Comparison of ENCODE assay signal across 24 cellular contexts in genomic region chr2:174477772-174478171, GRCh38. TPM values are rescaled to one million over a fixed set of nuclear protein-coding genes. Genes with fewer than 3 reads are reported as not detected.
DNase-seq lines count a peak whose midpoint lies in the region; ATAC-seq, FAIRE-seq and TF ChIP-seq lines count a peak whose summit lies in the region.
"Had no signal": no experiment of that assay in that cellular context is flagged by ENCODE, and none has a peak within 500 bp of the region (broad histone marks: within the 10 kb centered on the region; RNA-seq: fewer than 3 reads in every experiment).

No MANE protein-coding gene starts in this region.

- no peaks in the 10 kb centered on the region for H3K9me3 ChIP-seq in kidney (ENCODE audit: control insufficient read depth in 1 of 2, low read length in 2 of 2)

- H3K27ac ChIP-seq in kidney (ENCODE audit: low read depth in 2 of 2, low read length in 2 of 2): no peak overlapping the region

- intact Hi-C loops in posterior vena cava (cut with DNase I): no loop called here
- intact Hi-C loops in kidney (cut with DNase I): no loop called here

- peaks cover 0 to 3% of the 10 kb centered on the region in 2 donors for H3K36me3 ChIP-seq in kidney (ENCODE audit: control insufficient read depth in 1 of 2, insufficient read depth in 2 of 2, low read length in 2 of 2)

- peak; percentile 24 for DNase-seq in DMS79 (lab: John Stamatoyannopoulos, UW)
- DNase-seq in NCI-H1436 (lab: John Stamatoyannopoulos, UW): peak; percentile 78
- peak; percentile 88 for DNase-seq in NCI-H69 (lab: John Stamatoyannopoulos, UW)
- DNase-seq in posterior vena cava (ENCODE audit: low spot score): no peak
- DNase-seq in kidney: no peak
- DNase-seq: CD4-positive, alpha-beta T cell; DMS153; EL; GOT3; KBM-7; NCI-H1694 treated with DMSO at 0.1 percent for 48 hours; NCI-H345; NCI-H526 treated with DMSO at 0.1 percent for 48 hours; PC-3; RPMI8226; SHP77 treated with DMSO at 0.1 percent for 48 hours; T-helper 1 cell had no signal

- no peak for ATAC-seq in GM19023 (IDR thresholded peaks at IDR 0.05; ENCODE audit: unreplicated experiment)
- ATAC-seq: GM12878, HCT116, HepG2, PC-3, SK-N-SH treated with all-trans-retinoic acid at 6 μM for 48 hours had no signal

- H3K4me3 ChIP-seq in kidney (ENCODE audit: low read length in 2 of 2): no peak overlapping the region
- H3K4me3 ChIP-seq: GM12878 had no signal

- no peak for TF ChIP-seq CTCF in kidney (IDR thresholded peaks at IDR 0.05; ENCODE audit: borderline replicate concordance, extremely low read depth, insufficient read depth)

- peaks cover 0 to 4% of the 10 kb centered on the region in 2 donors for H3K4me1 ChIP-seq in kidney (ENCODE audit: control insufficient read depth in 1 of 2, insufficient read depth in 1 of 2, low read depth in 1 of 2, low read length in 2 of 2)

- H3K9ac ChIP-seq in kidney (ENCODE audit: low read length in 2 of 2): no peak overlapping the region

- peak; percentile 95 for FAIRE-seq in islet of Langerhans (lab: Jason Lieb, UNC)
- FAIRE-seq in kidney (lab: Jason Lieb, UNC): no peak
- FAIRE-seq: GM12878, GM18507, HepG2 had no signal

RNA-seq across cellular contexts. Expression of gene GPR155, which starts 9.1 kb away (rescaled TPM):
- total RNA-seq in posterior vena cava: 10 to 100 TPM in 1 of 2 donors, 1 to 10 TPM in 1; 9.7 to 10.4 TPM
- total RNA-seq in kidney: 7.6 TPM
- polyA plus RNA-seq in kidney (ENCODE audit: insufficient read depth, low read depth, low replicate concordance): 8.1 TPM

Comparison
In these comparisons a context has a peak if more than half of its experiments do, and no peak if none do; other contexts are left out.
1. DNase-seq: peak in DMS79 (single experiment), NCI-H1436 (single experiment) and NCI-H69 (single experiment); none in posterior vena cava (single experiment) and kidney (single experiment).